Comparison of ENCODE assay signal across 1 cellular context in genomic region chr1:1432566-1432950, GRCh38.
TF ChIP-seq lines count a peak whose summit lies in the region.

No MANE protein-coding gene starts in this region.

TF ChIP-seq in H1, 55 proteins besides CTCF, POLR2A, EP300 and RAD21:
- TF ChIP-seq SP1 (IDR thresholded peaks at IDR 0.05; ENCODE audit: low read depth, low read length) (no peak), SIRT6 (IDR thresholded peaks at IDR 0.05; ENCODE audit: low read length) (no peak), RNF2 (IDR thresholded peaks at IDR 0.05; ENCODE audit: borderline replicate concordance, low read depth, low read length, missing control alignments, poor library complexity, severe bottlenecking) (no peak), SUZ12 (IDR thresholded peaks at IDR 0.05; ENCODE audit: low read length) (no peak), NANOG (IDR thresholded peaks at IDR 0.05; ENCODE audit: insufficient read depth, low read depth, low read length, poor library complexity, severe bottlenecking) (no peak), CHD2 (IDR thresholded peaks at IDR 0.05; ENCODE audit: low read length) (no peak), FOSL1 (IDR thresholded peaks at IDR 0.05; ENCODE audit: insufficient read depth, low read depth, low read length) (no peak), SRF (IDR thresholded peaks at IDR 0.05; ENCODE audit: low read depth, low read length) (no peak), SIN3A (conservative IDR thresholded peaks at IDR 0.05 in 1 of 2, IDR thresholded peaks at IDR 0.05 in 1 of 2; ENCODE audit: low read depth in 1 of 2, low read length in 2 of 2) (no peak), TBP (IDR thresholded peaks at IDR 0.05; ENCODE audit: low read depth, low read length) (no peak), CREB1 (IDR thresholded peaks at IDR 0.05) (no peak), ASH2L (IDR thresholded peaks at IDR 0.05; ENCODE audit: low read length) (no peak), TCF12 (IDR thresholded peaks at IDR 0.05; ENCODE audit: low read depth, low read length) (no peak), TAF7 (optimal IDR thresholded peaks at IDR 0.05; ENCODE audit: borderline replicate concordance, low read depth, low read length) (no peak)
- TF ChIP-seq, protein P1, sequence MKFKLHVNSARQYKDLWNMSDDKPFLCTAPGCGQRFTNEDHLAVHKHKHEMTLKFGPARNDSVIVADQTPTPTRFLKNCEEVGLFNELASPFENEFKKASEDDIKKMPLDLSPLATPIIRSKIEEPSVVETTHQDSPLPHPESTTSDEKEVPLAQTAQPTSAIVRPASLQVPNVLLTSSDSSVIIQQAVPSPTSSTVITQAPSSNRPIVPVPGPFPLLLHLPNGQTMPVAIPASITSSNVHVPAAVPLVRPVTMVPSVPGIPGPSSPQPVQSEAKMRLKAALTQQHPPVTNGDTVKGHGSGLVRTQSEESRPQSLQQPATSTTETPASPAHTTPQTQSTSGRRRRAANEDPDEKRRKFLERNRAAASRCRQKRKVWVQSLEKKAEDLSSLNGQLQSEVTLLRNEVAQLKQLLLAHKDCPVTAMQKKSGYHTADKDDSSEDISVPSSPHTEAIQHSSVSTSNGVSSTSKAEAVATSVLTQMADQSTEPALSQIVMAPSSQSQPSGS (IDR thresholded peaks at IDR 0.05; ENCODE audit: low read length): no peak
- TF ChIP-seq, protein P2, sequence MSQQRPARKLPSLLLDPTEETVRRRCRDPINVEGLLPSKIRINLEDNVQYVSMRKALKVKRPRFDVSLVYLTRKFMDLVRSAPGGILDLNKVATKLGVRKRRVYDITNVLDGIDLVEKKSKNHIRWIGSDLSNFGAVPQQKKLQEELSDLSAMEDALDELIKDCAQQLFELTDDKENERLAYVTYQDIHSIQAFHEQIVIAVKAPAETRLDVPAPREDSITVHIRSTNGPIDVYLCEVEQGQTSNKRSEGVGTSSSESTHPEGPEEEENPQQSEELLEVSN (IDR thresholded peaks at IDR 0.05): no peak
- TF ChIP-seq, protein P3, sequence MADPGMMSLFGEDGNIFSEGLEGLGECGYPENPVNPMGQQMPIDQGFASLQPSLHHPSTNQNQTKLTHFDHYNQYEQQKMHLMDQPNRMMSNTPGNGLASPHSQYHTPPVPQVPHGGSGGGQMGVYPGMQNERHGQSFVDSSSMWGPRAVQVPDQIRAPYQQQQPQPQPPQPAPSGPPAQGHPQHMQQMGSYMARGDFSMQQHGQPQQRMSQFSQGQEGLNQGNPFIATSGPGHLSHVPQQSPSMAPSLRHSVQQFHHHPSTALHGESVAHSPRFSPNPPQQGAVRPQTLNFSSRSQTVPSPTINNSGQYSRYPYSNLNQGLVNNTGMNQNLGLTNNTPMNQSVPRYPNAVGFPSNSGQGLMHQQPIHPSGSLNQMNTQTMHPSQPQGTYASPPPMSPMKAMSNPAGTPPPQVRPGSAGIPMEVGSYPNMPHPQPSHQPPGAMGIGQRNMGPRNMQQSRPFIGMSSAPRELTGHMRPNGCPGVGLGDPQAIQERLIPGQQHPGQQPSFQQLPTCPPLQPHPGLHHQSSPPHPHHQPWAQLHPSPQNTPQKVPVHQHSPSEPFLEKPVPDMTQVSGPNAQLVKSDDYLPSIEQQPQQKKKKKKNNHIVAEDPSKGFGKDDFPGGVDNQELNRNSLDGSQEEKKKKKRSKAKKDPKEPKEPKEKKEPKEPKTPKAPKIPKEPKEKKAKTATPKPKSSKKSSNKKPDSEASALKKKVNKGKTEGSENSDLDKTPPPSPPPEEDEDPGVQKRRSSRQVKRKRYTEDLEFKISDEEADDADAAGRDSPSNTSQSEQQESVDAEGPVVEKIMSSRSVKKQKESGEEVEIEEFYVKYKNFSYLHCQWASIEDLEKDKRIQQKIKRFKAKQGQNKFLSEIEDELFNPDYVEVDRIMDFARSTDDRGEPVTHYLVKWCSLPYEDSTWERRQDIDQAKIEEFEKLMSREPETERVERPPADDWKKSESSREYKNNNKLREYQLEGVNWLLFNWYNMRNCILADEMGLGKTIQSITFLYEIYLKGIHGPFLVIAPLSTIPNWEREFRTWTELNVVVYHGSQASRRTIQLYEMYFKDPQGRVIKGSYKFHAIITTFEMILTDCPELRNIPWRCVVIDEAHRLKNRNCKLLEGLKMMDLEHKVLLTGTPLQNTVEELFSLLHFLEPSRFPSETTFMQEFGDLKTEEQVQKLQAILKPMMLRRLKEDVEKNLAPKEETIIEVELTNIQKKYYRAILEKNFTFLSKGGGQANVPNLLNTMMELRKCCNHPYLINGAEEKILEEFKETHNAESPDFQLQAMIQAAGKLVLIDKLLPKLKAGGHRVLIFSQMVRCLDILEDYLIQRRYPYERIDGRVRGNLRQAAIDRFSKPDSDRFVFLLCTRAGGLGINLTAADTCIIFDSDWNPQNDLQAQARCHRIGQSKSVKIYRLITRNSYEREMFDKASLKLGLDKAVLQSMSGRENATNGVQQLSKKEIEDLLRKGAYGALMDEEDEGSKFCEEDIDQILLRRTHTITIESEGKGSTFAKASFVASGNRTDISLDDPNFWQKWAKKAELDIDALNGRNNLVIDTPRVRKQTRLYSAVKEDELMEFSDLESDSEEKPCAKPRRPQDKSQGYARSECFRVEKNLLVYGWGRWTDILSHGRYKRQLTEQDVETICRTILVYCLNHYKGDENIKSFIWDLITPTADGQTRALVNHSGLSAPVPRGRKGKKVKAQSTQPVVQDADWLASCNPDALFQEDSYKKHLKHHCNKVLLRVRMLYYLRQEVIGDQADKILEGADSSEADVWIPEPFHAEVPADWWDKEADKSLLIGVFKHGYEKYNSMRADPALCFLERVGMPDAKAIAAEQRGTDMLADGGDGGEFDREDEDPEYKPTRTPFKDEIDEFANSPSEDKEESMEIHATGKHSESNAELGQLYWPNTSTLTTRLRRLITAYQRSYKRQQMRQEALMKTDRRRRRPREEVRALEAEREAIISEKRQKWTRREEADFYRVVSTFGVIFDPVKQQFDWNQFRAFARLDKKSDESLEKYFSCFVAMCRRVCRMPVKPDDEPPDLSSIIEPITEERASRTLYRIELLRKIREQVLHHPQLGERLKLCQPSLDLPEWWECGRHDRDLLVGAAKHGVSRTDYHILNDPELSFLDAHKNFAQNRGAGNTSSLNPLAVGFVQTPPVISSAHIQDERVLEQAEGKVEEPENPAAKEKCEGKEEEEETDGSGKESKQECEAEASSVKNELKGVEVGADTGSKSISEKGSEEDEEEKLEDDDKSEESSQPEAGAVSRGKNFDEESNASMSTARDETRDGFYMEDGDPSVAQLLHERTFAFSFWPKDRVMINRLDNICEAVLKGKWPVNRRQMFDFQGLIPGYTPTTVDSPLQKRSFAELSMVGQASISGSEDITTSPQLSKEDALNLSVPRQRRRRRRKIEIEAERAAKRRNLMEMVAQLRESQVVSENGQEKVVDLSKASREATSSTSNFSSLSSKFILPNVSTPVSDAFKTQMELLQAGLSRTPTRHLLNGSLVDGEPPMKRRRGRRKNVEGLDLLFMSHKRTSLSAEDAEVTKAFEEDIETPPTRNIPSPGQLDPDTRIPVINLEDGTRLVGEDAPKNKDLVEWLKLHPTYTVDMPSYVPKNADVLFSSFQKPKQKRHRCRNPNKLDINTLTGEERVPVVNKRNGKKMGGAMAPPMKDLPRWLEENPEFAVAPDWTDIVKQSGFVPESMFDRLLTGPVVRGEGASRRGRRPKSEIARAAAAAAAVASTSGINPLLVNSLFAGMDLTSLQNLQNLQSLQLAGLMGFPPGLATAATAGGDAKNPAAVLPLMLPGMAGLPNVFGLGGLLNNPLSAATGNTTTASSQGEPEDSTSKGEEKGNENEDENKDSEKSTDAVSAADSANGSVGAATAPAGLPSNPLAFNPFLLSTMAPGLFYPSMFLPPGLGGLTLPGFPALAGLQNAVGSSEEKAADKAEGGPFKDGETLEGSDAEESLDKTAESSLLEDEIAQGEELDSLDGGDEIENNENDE (IDR thresholded peaks at IDR 0.05; ENCODE audit: insufficient replicate concordance, low read length): no peak
TF ChIP-seq in H1: peak in this region for 0.
